Comparison of ENCODE assay signal across 8 cellular contexts in the genomic region with DNA sequence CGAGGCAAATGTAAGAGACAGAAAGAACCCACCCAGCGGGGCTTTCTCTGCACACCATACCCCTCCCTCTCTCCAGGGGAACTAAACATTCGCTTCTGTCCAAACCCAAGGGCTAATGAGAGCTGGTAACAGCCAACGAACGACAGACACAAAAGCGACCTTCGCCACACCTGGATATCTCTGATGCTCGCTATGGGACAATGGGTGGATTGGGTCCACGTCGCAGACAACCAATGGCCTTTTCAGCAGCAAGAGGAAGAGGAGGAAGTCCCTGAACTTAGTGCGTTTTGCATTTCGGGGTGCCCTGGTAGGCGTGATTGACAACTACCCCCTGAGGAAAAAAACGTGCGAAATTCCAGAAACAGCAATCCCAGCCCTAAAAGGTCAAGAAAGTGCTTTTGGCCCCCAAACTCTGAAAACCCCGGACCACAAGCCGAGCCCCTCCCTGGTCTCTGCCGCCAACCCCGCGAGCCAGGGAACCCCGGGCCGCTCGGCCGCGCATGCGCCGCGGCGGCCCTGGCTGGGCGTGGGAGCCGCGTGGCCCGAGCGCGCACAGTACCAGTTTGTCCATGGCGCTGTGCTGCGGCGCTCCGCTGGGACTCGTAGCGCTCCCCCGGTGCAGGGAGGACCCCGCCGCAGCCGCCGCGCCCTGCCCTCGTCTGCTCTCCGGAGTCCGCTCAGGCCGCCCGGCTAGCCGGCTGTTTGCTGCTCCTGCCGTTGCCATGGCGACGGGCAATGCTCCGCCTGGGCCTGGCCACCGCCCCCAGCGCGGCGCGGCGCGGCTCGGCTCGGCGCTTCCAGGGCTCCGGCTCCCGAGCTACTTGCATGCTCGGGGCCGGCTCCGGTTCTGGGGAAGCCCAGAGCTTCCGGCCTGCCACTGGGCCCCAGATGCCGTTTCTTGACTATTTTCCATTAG.
DNase-seq lines count a peak whose midpoint lies in the region; ATAC-seq and TF ChIP-seq lines count a peak whose summit lies in the region.

No MANE protein-coding gene starts in this region.

- no peaks in the 10 kb centered on the region for H3K36me3 Mint-ChIP-seq in activated B cell treated with CpG ODN at 0.5 μM for 24 hours (ENCODE audit: low read depth)

- H3K4me3 Mint-ChIP-seq in activated B cell treated with CpG ODN at 0.5 μM for 24 hours: peak overlapping the region; percentile 85

- peak overlapping the region; percentile 73 for H3K27ac Mint-ChIP-seq in activated B cell treated with CpG ODN at 0.5 μM for 24 hours

- DNase-seq in BE2C: peak; percentile 97
- peak; percentile 79 for DNase-seq in NCI-H2107 (lab: John Stamatoyannopoulos, UW)
- DNase-seq in activated B cell treated with CpG ODN at 0.5 μM for 24 hours: peak; percentile 72
- peak; percentile 92 for DNase-seq in lung microvascular endothelial cell (ENCODE audit: low read depth in 2 of 2)
- DNase-seq in stimulated activated CD4-positive, alpha-beta T cell treated with anti-CD3 and anti-CD28 coated beads, TNF-alpha, amount 100 ng/mL, for 24 hours (ENCODE audit: low read depth in 3 of 3): peak in 2 of 3 experiments; percentile 17 to 56

- H3K9ac ChIP-seq in endocrine pancreas (ENCODE audit: control insufficient read depth, insufficient read depth, low read length): peak overlapping the region; percentile 42

- intact Hi-C loops in activated B cell treated with CpG ODN at 0.5 μM for 24 hours (cut with micrococcal nuclease): loop anchor here (1.0 to 5.0 kb wide), 8 partner anchors 97 to 861 kb away; a partner anchor contains a TSS

- no peaks in the 10 kb centered on the region for H3K27me3 ChIP-seq in BE2C
- H3K27me3 ChIP-seq in endocrine pancreas (ENCODE audit: control insufficient read depth, insufficient read depth, low read length): no peaks in the 10 kb centered on the region

- no peaks in the 10 kb centered on the region for H3K4me1 ChIP-seq in BE2C
- H3K4me1 ChIP-seq in endocrine pancreas (ENCODE audit: control insufficient read depth, insufficient read depth, low read length): no peaks in the 10 kb centered on the region

- H3K9me3 ChIP-seq in BE2C (no peaks in the 10 kb centered on the region), endocrine pancreas (ENCODE audit: control insufficient read depth, low read length) (no peaks in the 10 kb centered on the region)

- ATAC-seq in GM18873 (IDR thresholded peaks at IDR 0.05; ENCODE audit: low FRiP score, unreplicated experiment): peak; percentile 84
- ATAC-seq in HG03066 (IDR thresholded peaks at IDR 0.05; ENCODE audit: low read depth, unreplicated experiment): peak; percentile 92
- peak; percentile 89 for ATAC-seq in activated B cell treated with CpG ODN at 0.5 μM for 24 hours (ENCODE audit: low read depth)

- H3K4me3 ChIP-seq in BE2C (ENCODE audit: low read depth, low read length): peak overlapping the region; percentile 89
- H3K4me3 ChIP-seq in endocrine pancreas (ENCODE audit: control insufficient read depth, insufficient read depth, low read length): peak overlapping the region; percentile 93

- POLR2A ChIA-PET in activated B cell treated with CpG ODN at 0.5 μM for 24 hours (lab: Charles Lee): interaction anchor here (0.6 kb wide), 2 partner anchors 123 to 360 kb away, joined by 5 to 6 read pairs; no protein-coding TSS in a partner anchor

- H3K27me3 Mint-ChIP-seq in activated B cell treated with CpG ODN at 0.5 μM for 24 hours: peaks cover 20% of the 10 kb centered on the region

- no peak for TF ChIP-seq CTCF in BE2C (IDR thresholded peaks at IDR 0.05; ENCODE audit: low read depth, low read length)
- TF ChIP-seq CTCF in activated B cell treated with CpG ODN at 0.5 μM for 24 hours (IDR thresholded peaks at IDR 0.05): no peak

- CTCF ChIA-PET in activated B cell treated with CpG ODN at 0.5 μM for 24 hours (lab: Charles Lee): interaction anchor here (1.0 to 1.1 kb wide), 2 partner anchors 23 to 637 kb away, joined by 4 read pairs; no protein-coding TSS in a partner anchor

- H3K9me3 Mint-ChIP-seq in activated B cell treated with CpG ODN at 0.5 μM for 24 hours: no peaks in the 10 kb centered on the region

- H3K36me3 ChIP-seq in BE2C: no peaks in the 10 kb centered on the region
- H3K36me3 ChIP-seq in endocrine pancreas (ENCODE audit: control insufficient read depth, insufficient read depth, low read length): no peaks in the 10 kb centered on the region

- peaks cover 10% of the 10 kb centered on the region for H3K4me1 Mint-ChIP-seq in activated B cell treated with CpG ODN at 0.5 μM for 24 hours

Comparison
In these comparisons a context has a peak if more than half of its experiments do, and no peak if none do; other contexts are left out.
1. Peak in every context shown above with its lines: DNase-seq, ATAC-seq and H3K4me3 ChIP-seq.
2. DNase-seq: peak in every context shown above with its lines; median percentile 97 in BE2C; 92 in lung microvascular endothelial cell; 79 in NCI-H2107; 72 in activated B cell treated with CpG ODN at 0.5 μM for 24 hours; 36 in stimulated activated CD4-positive, alpha-beta T cell treated with anti-CD3 and anti-CD28 coated beads, TNF-alpha, amount 100 ng/mL, for 24 hours.